Comparison of ENCODE assay signal across 2 cellular contexts in genomic region chr12:18363321-18363720, GRCh38.
TF ChIP-seq lines count a peak whose summit lies in the region.

No MANE protein-coding gene starts in this region.

TF ChIP-seq in GM23338, 12 proteins besides CTCF, POLR2A, EP300 and RAD21 (continued from another document):
- TF ChIP-seq ZNF462 (CRISPR knock-in tag; IDR thresholded peaks at IDR 0.05) = no peak
- TF ChIP-seq REST (IDR thresholded peaks at IDR 0.05; ENCODE audit: unreplicated experiment) = no peak
- TF ChIP-seq POLR2AphosphoS5 (IDR thresholded peaks at IDR 0.05; ENCODE audit: low read depth) = no peak

TF ChIP-seq in WTC11, 78 proteins besides CTCF, POLR2A, EP300 and RAD21 (continued from another document):
- TF ChIP-seq IRF1 (CRISPR knock-in tag; IDR thresholded peaks at IDR 0.05) (no peak), EMX1 (CRISPR knock-in tag; IDR thresholded peaks at IDR 0.05) (no peak), HMGXB4 (CRISPR knock-in tag; IDR thresholded peaks at IDR 0.05) (no peak), ZBTB43 (CRISPR knock-in tag; IDR thresholded peaks at IDR 0.05) (no peak), ATF1 (CRISPR knock-in tag; IDR thresholded peaks at IDR 0.05) (no peak), TCF7 (CRISPR knock-in tag; IDR thresholded peaks at IDR 0.05; ENCODE audit: low read depth) (no peak), ZNF425 (CRISPR knock-in tag; conservative IDR thresholded peaks at IDR 0.05) (no peak), ZMAT4 (CRISPR knock-in tag; IDR thresholded peaks at IDR 0.05) (no peak), AFF4 (CRISPR knock-in tag; IDR thresholded peaks at IDR 0.05; ENCODE audit: borderline replicate concordance) (no peak), SMAD4 (CRISPR knock-in tag; IDR thresholded peaks at IDR 0.05) (no peak), NR1H2 (CRISPR knock-in tag; IDR thresholded peaks at IDR 0.05) (no peak), NR3C1 (CRISPR knock-in tag; conservative IDR thresholded peaks at IDR 0.05; ENCODE audit: low read depth) (no peak)
